21 cellular contexts compared by ENCODE assay signal in genomic region chr9:8924529-8924928, GRCh38.
"Had no signal": no experiment of that assay in that cellular context is flagged by ENCODE, and none has a peak within 500 bp of the region (broad histone marks: within the 10 kb centered on the region; RNA-seq: fewer than 3 reads in every experiment).

No MANE protein-coding gene starts in this region.

- H3K27me3 ChIP-seq: adrenal gland, left lung, spleen, upper lobe of right lung had no signal

- H3K4me3 ChIP-seq: adrenal gland, left lung, spleen, thoracic aorta, upper lobe of right lung had no signal

- H3K9me3 Mint-ChIP-seq: nephron progenitor cell had no signal

- FAIRE-seq: astrocyte, keratinocyte had no signal

- DNase-seq: activated CD4-positive, alpha-beta T cell treated with anti-CD3 and anti-CD28 coated beads for 1 hour; activated CD8-positive, alpha-beta memory T cell treated with anti-CD3 and anti-CD28 coated beads for 24 hours; activated effector memory CD4-positive, alpha-beta T cell treated with anti-CD3 and anti-CD28 coated beads, Interleukin-2, amount 50 U/mL, for 16 hours; activated T-cell treated with anti-CD3 and anti-CD28 coated beads, Interleukin-2, amount 50 U/mL, for 72 hours; adrenal gland; effector CD4-positive, alpha-beta T cell; hippocampal formation; left lung; mammary epithelial cell; nephron progenitor cell; nucleus accumbens; spleen; stimulated activated CD4-positive, alpha-beta T cell treated with anti-CD3 and anti-CD28 coated beads, Interleukin-4, amount 100 ng/mL, for 4 hours; upper lobe of right lung; WERI-Rb-1 had no signal

- H3K36me3 Mint-ChIP-seq: activated naive CD4-positive, alpha-beta T cell treated with anti-CD3 and anti-CD28 coated beads, Interleukin-2, amount 50 U/mL, for 72 hours; stimulated activated memory B cell treated with anti-CD40 and anti-IgM and Interleukin-4, amounts not matched to agents 10 μg/mL and 1 μg/mL and 100 μg/mL, for 72 hours had no signal

- H3K9me3 ChIP-seq: adrenal gland, spleen, thoracic aorta, upper lobe of right lung had no signal

- H3K4me3 Mint-ChIP-seq: activated T-cell treated with anti-CD3 and anti-CD28 coated beads, Interleukin-2, amount 50 U/mL, for 72 hours; nephron progenitor cell; stimulated activated memory B cell treated with anti-CD40 and anti-IgM and Interleukin-4, amounts not matched to agents 10 μg/mL and 1 μg/mL and 100 μg/mL, for 72 hours had no signal

- H3K4me1 ChIP-seq: adrenal gland, left lung, spleen, upper lobe of right lung had no signal

- H3K36me3 ChIP-seq: adrenal gland, left lung, spleen, thoracic aorta, upper lobe of right lung, WERI-Rb-1 had no signal

- H3K27ac ChIP-seq: adrenal gland, left lung, spleen, thoracic aorta, upper lobe of right lung, WERI-Rb-1 had no signal

- H3K27me3 Mint-ChIP-seq: stimulated activated memory B cell treated with anti-CD40 and anti-IgM and Interleukin-4, amounts not matched to agents 10 μg/mL and 1 μg/mL and 100 μg/mL, for 72 hours had no signal

- H3K27ac Mint-ChIP-seq: activated naive CD4-positive, alpha-beta T cell treated with anti-CD3 and anti-CD28 coated beads, Interleukin-2, amount 50 U/mL, for 72 hours; activated T-cell treated with anti-CD3 and anti-CD28 coated beads, Interleukin-2, amount 50 U/mL, for 72 hours; stimulated activated memory B cell treated with anti-CD40 and anti-IgM and Interleukin-4, amounts not matched to agents 10 μg/mL and 1 μg/mL and 100 μg/mL, for 72 hours had no signal

- ATAC-seq: activated naive CD4-positive, alpha-beta T cell treated with anti-CD3 and anti-CD28 coated beads, Interleukin-2, amount 50 U/mL, for 72 hours; activated T-cell treated with anti-CD3 and anti-CD28 coated beads, Interleukin-2, amount 50 U/mL, for 72 hours; left lung; sciatic nerve; stimulated activated memory B cell treated with anti-CD40 and anti-IgM and Interleukin-4, amounts not matched to agents 10 μg/mL and 1 μg/mL and 100 μg/mL, for 72 hours; upper lobe of right lung had no signal

- H3K4me1 Mint-ChIP-seq: stimulated activated memory B cell treated with anti-CD40 and anti-IgM and Interleukin-4, amounts not matched to agents 10 μg/mL and 1 μg/mL and 100 μg/mL, for 72 hours had no signal
